ENCODE assay signal across 31 cellular contexts in the genomic region with DNA sequence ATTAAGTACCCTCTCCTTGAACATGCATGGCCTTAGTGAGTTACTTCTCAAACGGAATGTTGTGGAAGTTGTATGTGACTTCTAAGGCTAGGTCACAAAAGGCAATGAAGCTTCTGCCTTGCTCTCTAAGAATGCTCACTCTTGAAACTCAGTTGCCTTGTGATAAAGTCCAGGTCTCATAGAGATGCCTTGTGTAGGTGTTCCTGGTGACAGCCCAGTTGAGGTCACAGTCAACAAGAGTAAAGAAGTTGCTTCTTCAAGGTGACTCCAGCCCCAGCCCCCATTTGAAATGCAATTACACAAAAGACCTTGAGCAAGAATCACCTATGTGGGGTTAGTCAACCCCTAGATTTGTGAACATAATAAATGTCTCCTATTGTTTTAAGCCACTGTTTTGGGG.
"Had no signal": no experiment of that assay in that cellular context is flagged by ENCODE, and none has a peak within 500 bp of the region (broad histone marks: within the 10 kb centered on the region; RNA-seq: fewer than 3 reads in every experiment).

No MANE protein-coding gene starts in this region.

- H3K4me3 Mint-ChIP-seq: activated CD8-positive, alpha-beta T cell treated with anti-CD3 and anti-CD28 coated beads, Interleukin-2, amount 10 ng/mL, durations not matched to agents 7 days and 5 days; activated naive CD4-positive, alpha-beta T cell treated with anti-CD3 and anti-CD28 coated beads, Interleukin-2, amount 10 ng/mL, durations not matched to agents 7 days and 5 days; activated naive CD8-positive, alpha-beta T cell treated with anti-CD3 and anti-CD28 coated beads for 36 hours; T-cell; T-helper 17 cell had no signal

- H3K27ac ChIP-seq: Peyer's patch, SJSA1, WERI-Rb-1 had no signal

- H3K36me3 ChIP-seq: Peyer's patch, WERI-Rb-1 had no signal

- H3K9me3 ChIP-seq: Peyer's patch, SJSA1 had no signal

- DNase-seq: activated CD4-positive, alpha-beta T cell treated with anti-CD3 and anti-CD28 coated beads for 1 hour; activated CD4-positive, alpha-beta T cell treated with anti-CD3 and anti-CD28 coated beads for 48 hours; activated CD4-positive, alpha-beta T cell treated with anti-CD3 and anti-CD28 coated beads, Interleukin-2, amount 50 U/mL, for 4 hours; activated CD4-positive, CD25-positive, alpha-beta regulatory T cell; activated CD8-positive, alpha-beta T cell treated with anti-CD3 and anti-CD28 coated beads, Interleukin-2, amount 10 ng/mL, durations not matched to agents 7 days and 5 days; activated effector memory CD4-positive, alpha-beta T cell treated with Interleukin-2 at 50 U/mL for 16 hours; activated naive CD4-positive, alpha-beta T cell treated with anti-CD3 and anti-CD28 coated beads, Interleukin-2, amount 10 ng/mL, durations not matched to agents 7 days and 5 days; activated naive CD8-positive, alpha-beta T cell treated with anti-CD3 and anti-CD28 coated beads for 36 hours; activated T-cell treated with anti-CD3 and anti-CD28 coated beads, Interleukin-2, amount 50 U/mL, for 48 hours; amniotic stem cell; aorta; Karpas-422; NCI-H1105; NCI-H1417 treated with DMSO at 0.1 percent for 48 hours; NCI-H187 treated with DMSO at 0.1 percent for 48 hours; NCI-H2081; NCI-H2171 treated with DMSO at 0.1 percent for 48 hours; NCI-H2227 treated with DMSO at 0.1 percent for 48 hours; NCI-H446; NCI-H510A treated with DMSO at 0.1 percent for 48 hours; NCI-H526 treated with DMSO at 0.1 percent for 48 hours; NCI-H82; Peyer's patch; RPMI8226; SHP77 treated with DMSO at 0.1 percent for 48 hours; T-cell; T-helper 17 cell; T1000; WERI-Rb-1 had no signal

- H3K4me3 ChIP-seq: Peyer's patch, SJSA1 had no signal

- H3K9me3 Mint-ChIP-seq: activated naive CD4-positive, alpha-beta T cell treated with anti-CD3 and anti-CD28 coated beads, Interleukin-2, amount 10 ng/mL, durations not matched to agents 7 days and 5 days; activated naive CD8-positive, alpha-beta T cell treated with anti-CD3 and anti-CD28 coated beads for 36 hours; T-cell had no signal

- ATAC-seq: activated CD8-positive, alpha-beta T cell treated with anti-CD3 and anti-CD28 coated beads, Interleukin-2, amount 10 ng/mL, durations not matched to agents 7 days and 5 days; SK-N-SH treated with all-trans-retinoic acid at 6 μM for 48 hours; T-cell; T-helper 17 cell had no signal

- H3K27ac Mint-ChIP-seq: activated CD8-positive, alpha-beta T cell treated with anti-CD3 and anti-CD28 coated beads, Interleukin-2, amount 10 ng/mL, durations not matched to agents 7 days and 5 days; activated naive CD8-positive, alpha-beta T cell treated with anti-CD3 and anti-CD28 coated beads for 36 hours; T-helper 17 cell had no signal

- H3K4me1 ChIP-seq: Peyer's patch had no signal

- H3K27me3 Mint-ChIP-seq: activated naive CD4-positive, alpha-beta T cell treated with anti-CD3 and anti-CD28 coated beads, Interleukin-2, amount 10 ng/mL, durations not matched to agents 7 days and 5 days; activated naive CD8-positive, alpha-beta T cell treated with anti-CD3 and anti-CD28 coated beads for 36 hours; T-cell; T-helper 17 cell had no signal

- H3K27me3 ChIP-seq: Peyer's patch, SJSA1 had no signal
